Comparison of ENCODE assay signal across 16 cellular contexts in genomic region chr12:2414810-2415567, GRCh38.
A peak's percentile ranks its signal among the peaks of the same experiment; 100 is the strongest.
DNase-seq lines count a peak whose midpoint lies in the region; ATAC-seq and TF ChIP-seq lines count a peak whose summit lies in the region.
"Had no signal": no experiment of that assay in that cellular context is flagged by ENCODE, and none has a peak within 500 bp of the region (broad histone marks: within the 10 kb centered on the region; RNA-seq: fewer than 3 reads in every experiment).

No MANE protein-coding gene starts in this region.

- no peak overlapping the region for H2AFZ ChIP-seq in HCT116 (ENCODE audit: low read depth, low read length, poor library complexity, severe bottlenecking)

- intact Hi-C loops in HCT116 (cut with micrococcal nuclease) (no loop called here), posterior vena cava (cut with DNase I) (no loop called here)
- intact Hi-C loops in activated CD8-positive, alpha-beta T cell treated with anti-CD3 and anti-CD28 coated beads for 36 hours (cut with micrococcal nuclease), result no loop called here

- H3K4me1 ChIP-seq in HCT116 (ENCODE audit: control insufficient read depth in 1 of 2, insufficient read depth in 2 of 2, low read length in 2 of 2) (no peaks in the 10 kb centered on the region), endodermal cell (ENCODE audit: control insufficient read depth, insufficient read depth, low read length) (no peaks in the 10 kb centered on the region)
- H3K4me1 ChIP-seq: foreskin keratinocyte had no signal

- H3K36me3 Mint-ChIP-seq in endodermal cell (ENCODE audit: low read depth), result no peaks in the 10 kb centered on the region
- H3K36me3 Mint-ChIP-seq in activated CD8-positive, alpha-beta T cell treated with anti-CD3 and anti-CD28 coated beads for 36 hours (ENCODE audit: low read depth), result no peaks in the 10 kb centered on the region

- peak in 1 of 3 experiments; percentile 20; a peak in 2 of 6 replicates for TF ChIP-seq CTCF in HCT116 (IDR thresholded peaks at IDR 0.05 in 2 of 3, conservative IDR thresholded peaks at IDR 0.05 in 1 of 3; ENCODE audit: borderline replicate concordance in 1 of 3, insufficient read depth in 1 of 3, low read depth in 2 of 3, low read length in 2 of 3)
- peak; percentile 52 for TF ChIP-seq CTCF in endodermal cell (conservative IDR thresholded peaks at IDR 0.05)
- no peak for TF ChIP-seq CTCF in activated CD8-positive, alpha-beta T cell treated with anti-CD3 and anti-CD28 coated beads for 36 hours (IDR thresholded peaks at IDR 0.05)

- H3K27ac ChIP-seq in HCT116 (ENCODE audit: low read depth, low read length), result no peak overlapping the region
- no peak overlapping the region for H3K27ac ChIP-seq in endodermal cell (ENCODE audit: low read depth, low read length)
- H3K27ac ChIP-seq: foreskin keratinocyte had no signal

- WGBS in endodermal cell (ENCODE audit: insufficient coverage in 1 of 2, insufficient read length in 1 of 2), 2 experiments, result 92 to 93% methylated on average over 15 to 19 of the region's 19 CpGs

- no peaks in the 10 kb centered on the region for H3K27me3 Mint-ChIP-seq in endodermal cell (ENCODE audit: insufficient read depth)
- no peaks in the 10 kb centered on the region for H3K27me3 Mint-ChIP-seq in activated CD8-positive, alpha-beta T cell treated with anti-CD3 and anti-CD28 coated beads for 36 hours

- H3K9ac ChIP-seq in HCT116 (ENCODE audit: low read length) (no peak overlapping the region), endodermal cell (ENCODE audit: extremely low read depth, low read length, poor library complexity, severe bottlenecking) (no peak overlapping the region)

- H3K9me3 ChIP-seq in HCT116 (ENCODE audit: control insufficient read depth in 1 of 2, insufficient read depth in 1 of 2, low read depth in 1 of 2, low read length in 2 of 2) (no peaks in the 10 kb centered on the region), endodermal cell (ENCODE audit: control insufficient read depth, low read length) (no peaks in the 10 kb centered on the region)

- H3K9me2 ChIP-seq in HCT116 (ENCODE audit: insufficient read depth), result no peaks in the 10 kb centered on the region

- no peak overlapping the region for H3K4me3 Mint-ChIP-seq in endodermal cell
- H3K4me3 Mint-ChIP-seq in activated CD8-positive, alpha-beta T cell treated with anti-CD3 and anti-CD28 coated beads for 36 hours, result no peak overlapping the region

- POLR2A ChIA-PET in HCT116 (lab: Charles Lee), result no interaction called here
- POLR2A ChIA-PET in activated CD8-positive, alpha-beta T cell treated with anti-CD3 and anti-CD28 coated beads for 36 hours (lab: Charles Lee), result no interaction called here

- no peaks in the 10 kb centered on the region for H3K79me2 ChIP-seq in HCT116 (ENCODE audit: insufficient read depth, low read length)

- H3K9me3 Mint-ChIP-seq in endodermal cell, result no peaks in the 10 kb centered on the region
- no peaks in the 10 kb centered on the region for H3K9me3 Mint-ChIP-seq in activated CD8-positive, alpha-beta T cell treated with anti-CD3 and anti-CD28 coated beads for 36 hours

- CTCF ChIA-PET in HCT116 (lab: Charles Lee), result no interaction called here
- CTCF ChIA-PET in activated CD8-positive, alpha-beta T cell treated with anti-CD3 and anti-CD28 coated beads for 36 hours (lab: Charles Lee), result no interaction called here

- peaks cover 30% of the 10 kb centered on the region for H3K4me1 Mint-ChIP-seq in endodermal cell
- no peaks in the 10 kb centered on the region for H3K4me1 Mint-ChIP-seq in activated CD8-positive, alpha-beta T cell treated with anti-CD3 and anti-CD28 coated beads for 36 hours (ENCODE audit: low read depth)

- peak; percentile 72 for DNase-seq in Daoy (ENCODE audit: low read depth)
- DNase-seq in HCT116 (ENCODE audit: low read depth, low spot score), result no peak
- DNase-seq in endodermal cell, result no peak
- DNase-seq in posterior vena cava (ENCODE audit: low spot score), result peak; percentile 72
- no peak for DNase-seq in activated CD8-positive, alpha-beta T cell treated with anti-CD3 and anti-CD28 coated beads for 36 hours
- DNase-seq in DMS114 treated with DMSO at 0.1 percent for 48 hours (lab: John Stamatoyannopoulos, UW; ENCODE audit: unreplicated experiment), result no peak
- DNase-seq: activated CD4-positive, alpha-beta T cell treated with anti-CD3 and anti-CD28 coated beads for 4 hours; cortex of kidney; DMS53; foreskin keratinocyte; hypothalamus; NCI-H2107; NCI-H510A; stimulated activated naive CD4-positive, alpha-beta T cell had no signal

- H3K36me3 ChIP-seq in HCT116 (ENCODE audit: control insufficient read depth in 1 of 2, insufficient read depth in 2 of 2, low read length in 2 of 2) (no peaks in the 10 kb centered on the region), endodermal cell (ENCODE audit: control insufficient read depth, insufficient read depth, low read length) (no peaks in the 10 kb centered on the region)

- H3K4me3 ChIP-seq in HCT116 (replicated peaks in 1 of 2; ENCODE audit: low read depth in 1 of 2, low read length in 2 of 2), result no peak overlapping the region
- H3K4me3 ChIP-seq in endodermal cell (ENCODE audit: low read length), result no peak overlapping the region

- H4K20me1 ChIP-seq in HCT116 (ENCODE audit: insufficient read depth), result no peaks in the 10 kb centered on the region

- BruUV-seq in HCT116 (replicated peaks; lab: Mats Ljungman, UMichigan), result no TSS peak

- RAD21 ChIA-PET in HCT116 (lab: Charles Lee; ENCODE audit: low non-redundant PET in 1 of 2, low total read pairs in 2 of 2, uncharacterized antibody in 2 of 2, unreplicated experiment in 2 of 2), result no interaction called here

- H3K4me2 ChIP-seq in HCT116 (ENCODE audit: low read length), result no peak overlapping the region

- no peak overlapping the region for H3K27ac Mint-ChIP-seq in endodermal cell
- no peak overlapping the region for H3K27ac Mint-ChIP-seq in activated CD8-positive, alpha-beta T cell treated with anti-CD3 and anti-CD28 coated beads for 36 hours

- ATAC-seq in HCT116, result peak; percentile 83
- ATAC-seq in GM18907 (IDR thresholded peaks at IDR 0.05; ENCODE audit: unreplicated experiment), result no peak
- no peak for ATAC-seq in activated CD8-positive, alpha-beta T cell treated with anti-CD3 and anti-CD28 coated beads for 36 hours
- ATAC-seq in GM21390 (IDR thresholded peaks at IDR 0.05; ENCODE audit: unreplicated experiment), result no peak
- ATAC-seq: foreskin keratinocyte had no signal

- no peak for TF ChIP-seq POLR2A in HCT116 (IDR thresholded peaks at IDR 0.05; ENCODE audit: borderline replicate concordance, extremely low read depth, insufficient read depth, insufficient read length)

- H3K27me3 ChIP-seq in HCT116 (ENCODE audit: insufficient read depth, low read length) (peaks cover 3% of the 10 kb centered on the region; the same call in 1 of the 2 replicates), endodermal cell (ENCODE audit: control insufficient read depth, insufficient read depth, low read length, poor library complexity, severe bottlenecking) (no peaks in the 10 kb centered on the region)
- H3K27me3 ChIP-seq: foreskin keratinocyte had no signal

- TF ChIP-seq RAD21 in HCT116 (IDR thresholded peaks at IDR 0.05; ENCODE audit: low read depth), result no peak

TF ChIP-seq in HCT116, 20 proteins besides CTCF, POLR2A, EP300 and RAD21:
- TF ChIP-seq, protein P1, sequence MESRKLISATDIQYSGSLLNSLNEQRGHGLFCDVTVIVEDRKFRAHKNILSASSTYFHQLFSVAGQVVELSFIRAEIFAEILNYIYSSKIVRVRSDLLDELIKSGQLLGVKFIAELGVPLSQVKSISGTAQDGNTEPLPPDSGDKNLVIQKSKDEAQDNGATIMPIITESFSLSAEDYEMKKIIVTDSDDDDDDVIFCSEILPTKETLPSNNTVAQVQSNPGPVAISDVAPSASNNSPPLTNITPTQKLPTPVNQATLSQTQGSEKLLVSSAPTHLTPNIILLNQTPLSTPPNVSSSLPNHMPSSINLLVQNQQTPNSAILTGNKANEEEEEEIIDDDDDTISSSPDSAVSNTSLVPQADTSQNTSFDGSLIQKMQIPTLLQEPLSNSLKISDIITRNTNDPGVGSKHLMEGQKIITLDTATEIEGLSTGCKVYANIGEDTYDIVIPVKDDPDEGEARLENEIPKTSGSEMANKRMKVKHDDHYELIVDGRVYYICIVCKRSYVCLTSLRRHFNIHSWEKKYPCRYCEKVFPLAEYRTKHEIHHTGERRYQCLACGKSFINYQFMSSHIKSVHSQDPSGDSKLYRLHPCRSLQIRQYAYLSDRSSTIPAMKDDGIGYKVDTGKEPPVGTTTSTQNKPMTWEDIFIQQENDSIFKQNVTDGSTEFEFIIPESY (IDR thresholded peaks at IDR 0.05; ENCODE audit: extremely low read depth, insufficient replicate concordance, low read length), result no peak
- TF ChIP-seq MAX (IDR thresholded peaks at IDR 0.05), result no peak
- TF ChIP-seq SRF (IDR thresholded peaks at IDR 0.05; ENCODE audit: low read depth), result no peak
- no peak for TF ChIP-seq ATF3 (IDR thresholded peaks at IDR 0.05)
- no peak for TF ChIP-seq EGR1 (IDR thresholded peaks at IDR 0.05; ENCODE audit: low read depth)
- no peak for TF ChIP-seq ZFX (IDR thresholded peaks at IDR 0.05)
- no peak for TF ChIP-seq YY1 (IDR thresholded peaks at IDR 0.05; ENCODE audit: extremely low read depth, insufficient replicate concordance, low read depth, low read length)
- no peak for TF ChIP-seq SP1 (IDR thresholded peaks at IDR 0.05; ENCODE audit: low read depth)
- TF ChIP-seq CEBPB (IDR thresholded peaks at IDR 0.05; ENCODE audit: low read depth), result no peak
- TF ChIP-seq JUND (IDR thresholded peaks at IDR 0.05), result no peak
- TF ChIP-seq ZNF274 (IDR thresholded peaks at IDR 0.05; ENCODE audit: low read depth, low read length), result no peak
- no peak for TF ChIP-seq POLR2AphosphoS5 (IDR thresholded peaks at IDR 0.05; ENCODE audit: low read depth, low read length)
- no peak for TF ChIP-seq TCF7L2 (IDR thresholded peaks at IDR 0.05; ENCODE audit: borderline replicate concordance, extremely low read depth, insufficient read depth, insufficient read length)
- TF ChIP-seq CBX3 (IDR thresholded peaks at IDR 0.05; ENCODE audit: low read depth), result no peak
- no peak for TF ChIP-seq FOSL1 (IDR thresholded peaks at IDR 0.05; ENCODE audit: low read depth)
- no peak for TF ChIP-seq SIN3A (IDR thresholded peaks at IDR 0.05; ENCODE audit: low read depth)

Comparison
In these comparisons a context has a peak if more than half of its experiments do, and no peak if none do; other contexts are left out.
1. DNase-seq: peak in Daoy (single experiment) and posterior vena cava (single experiment); none in HCT116 (single experiment), endodermal cell (single experiment), activated CD8-positive, alpha-beta T cell treated with anti-CD3 and anti-CD28 coated beads for 36 hours (single experiment) and DMS114 treated with DMSO at 0.1 percent for 48 hours (single experiment).